Comparison of ENCODE assay signal across 20 cellular contexts in genomic region chr2:71606244-71606643, GRCh38.
DNase-seq lines count a peak whose midpoint lies in the region; TF ChIP-seq lines count a peak whose summit lies in the region.
"Had no signal": no experiment of that assay in that cellular context is flagged by ENCODE, and none has a peak within 500 bp of the region (broad histone marks: within the 10 kb centered on the region; RNA-seq: fewer than 3 reads in every experiment).

No MANE protein-coding gene starts in this region.

- H3K9me3 Mint-ChIP-seq in endodermal cell: no peaks in the 10 kb centered on the region
- H3K9me3 Mint-ChIP-seq: CD4-positive, alpha-beta T cell; effector memory CD8-positive, alpha-beta T cell; naive thymus-derived CD8-positive, alpha-beta T cell; stimulated activated effector memory CD8-positive, alpha-beta T cell treated with anti-CD3 and anti-CD28 coated beads, Interleukin-12 subunit alpha, Interleukin-12 subunit beta, amount 100 ng/mL, for 72 hours had no signal

- H3K9me3 ChIP-seq in Peyer's patch (no peaks in the 10 kb centered on the region), endodermal cell (ENCODE audit: control insufficient read depth, low read length) (no peaks in the 10 kb centered on the region)
- H3K9me3 ChIP-seq: HAP-1, suprapubic skin had no signal

- H3K36me3 Mint-ChIP-seq in endodermal cell (ENCODE audit: low read depth): no peaks in the 10 kb centered on the region
- H3K36me3 Mint-ChIP-seq: naive thymus-derived CD8-positive, alpha-beta T cell; stimulated activated effector memory CD8-positive, alpha-beta T cell treated with anti-CD3 and anti-CD28 coated beads, Interleukin-12 subunit alpha, Interleukin-12 subunit beta, amount 100 ng/mL, for 72 hours had no signal

- 94 to 100% methylated on average over 1 to 3 of the region's 3 CpGs for WGBS in endodermal cell (ENCODE audit: insufficient coverage in 1 of 2, insufficient read length in 1 of 2), 2 experiments

- no peak overlapping the region for H3K9ac ChIP-seq in endodermal cell (ENCODE audit: extremely low read depth, low read length, poor library complexity, severe bottlenecking)

- TF ChIP-seq CTCF in Peyer's patch (IDR thresholded peaks at IDR 0.05) (no peak), endodermal cell (conservative IDR thresholded peaks at IDR 0.05) (no peak)

- H3K27ac ChIP-seq in Peyer's patch (no peak overlapping the region), endodermal cell (ENCODE audit: low read depth, low read length) (no peak overlapping the region)
- H3K27ac ChIP-seq: suprapubic skin had no signal

- intact Hi-C loops in posterior vena cava (cut with DNase I): loop anchor here in 1 of 2 donors (10.0 kb wide), 1 partner anchor 189 kb away; no protein-coding TSS in a partner anchor

- H3K27me3 ChIP-seq in Peyer's patch (no peaks in the 10 kb centered on the region), endodermal cell (ENCODE audit: control insufficient read depth, insufficient read depth, low read length, poor library complexity, severe bottlenecking) (no peaks in the 10 kb centered on the region)
- H3K27me3 ChIP-seq: suprapubic skin had no signal

- no peak for TF ChIP-seq POLR2A in Peyer's patch (IDR thresholded peaks at IDR 0.05)

- no peak overlapping the region for H3K4me3 ChIP-seq in Peyer's patch
- no peak overlapping the region for H3K4me3 ChIP-seq in endodermal cell (ENCODE audit: low read length)
- H3K4me3 ChIP-seq: HAP-1, suprapubic skin had no signal

- H3K27me3 Mint-ChIP-seq in endodermal cell (ENCODE audit: insufficient read depth): no peaks in the 10 kb centered on the region

- DNase-seq in CMK (ENCODE audit: low read depth) (peak; percentile 53), Peyer's patch (peak; percentile 8 to 13 (median 12)), endodermal cell (peak; percentile 10), posterior vena cava (ENCODE audit: low spot score) (peak; percentile 46), globus pallidus (ENCODE audit: low spot score) (no peak), DMS 273 (lab: John Stamatoyannopoulos, UW; ENCODE audit: unreplicated experiment) (no peak)
- DNase-seq in activated CD4-positive, alpha-beta T cell treated with anti-CD3 and anti-CD28 coated beads, Interleukin-2, amount 50 U/mL, for 48 hours: no peak
- DNase-seq: activated CD4-positive, alpha-beta T cell treated with anti-CD3 and anti-CD28 coated beads for 48 hours; effector memory CD8-positive, alpha-beta T cell; GF-D8; KBM-7; MV-4-11; NCI-H1694; stimulated activated CD4-positive, alpha-beta T cell treated with anti-CD3 and anti-CD28 coated beads, Interleukin-2, amount 100 ng/mL, for 24 hours; SW 1271 had no signal

- no peak overlapping the region for H3K27ac Mint-ChIP-seq in endodermal cell
- H3K27ac Mint-ChIP-seq: CD4-positive, alpha-beta T cell; effector memory CD8-positive, alpha-beta T cell; naive thymus-derived CD8-positive, alpha-beta T cell; stimulated activated effector memory CD8-positive, alpha-beta T cell treated with anti-CD3 and anti-CD28 coated beads, Interleukin-12 subunit alpha, Interleukin-12 subunit beta, amount 100 ng/mL, for 72 hours had no signal

- H3K4me3 Mint-ChIP-seq in endodermal cell: no peak overlapping the region
- H3K4me3 Mint-ChIP-seq: CD4-positive, alpha-beta T cell; effector memory CD8-positive, alpha-beta T cell; naive thymus-derived CD8-positive, alpha-beta T cell; stimulated activated effector memory CD8-positive, alpha-beta T cell treated with anti-CD3 and anti-CD28 coated beads, Interleukin-12 subunit alpha, Interleukin-12 subunit beta, amount 100 ng/mL, for 72 hours had no signal

- H3K36me3 ChIP-seq in Peyer's patch (no peaks in the 10 kb centered on the region), endodermal cell (ENCODE audit: control insufficient read depth, insufficient read depth, low read length) (no peaks in the 10 kb centered on the region)
- H3K36me3 ChIP-seq: HAP-1, suprapubic skin had no signal

- H3K4me1 ChIP-seq in Peyer's patch (no peaks in the 10 kb centered on the region), endodermal cell (ENCODE audit: control insufficient read depth, insufficient read depth, low read length) (peaks cover 3% of the 10 kb centered on the region)
- H3K4me1 ChIP-seq: HAP-1 had no signal

- H3K4me1 Mint-ChIP-seq in endodermal cell: peaks cover 16% of the 10 kb centered on the region

Comparison
In these comparisons a context has a peak if more than half of its experiments do, and no peak if none do; other contexts are left out.
1. DNase-seq: peak in CMK (single experiment), Peyer's patch (3 of 3), endodermal cell (single experiment) and posterior vena cava (single experiment); none in activated CD4-positive, alpha-beta T cell treated with anti-CD3 and anti-CD28 coated beads, Interleukin-2, amount 50 U/mL, for 48 hours (0 of 2), globus pallidus (single experiment) and DMS 273 (single experiment).